12 cellular contexts compared by ENCODE assay signal in genomic region chrX:131854586-131854985, GRCh38.
A peak's percentile ranks its signal among the peaks of the same experiment; 100 is the strongest.
DNase-seq lines count a peak whose midpoint lies in the region; ATAC-seq, FAIRE-seq and TF ChIP-seq lines count a peak whose summit lies in the region.
"Had no signal": no experiment of that assay in that cellular context is flagged by ENCODE, and none has a peak within 500 bp of the region (broad histone marks: within the 10 kb centered on the region; RNA-seq: fewer than 3 reads in every experiment).

No MANE protein-coding gene starts in this region.

- no peaks in the 10 kb centered on the region for H3K79me2 ChIP-seq in PC-9 (ENCODE audit: low read depth)

- TF ChIP-seq CTCF in PC-9 (conservative IDR thresholded peaks at IDR 0.05) (peak; percentile 76), fibroblast of mammary gland (conservative IDR thresholded peaks at IDR 0.05; ENCODE audit: control insufficient read depth, insufficient read depth, low read depth, low read length) (no peak), testis (IDR thresholded peaks at IDR 0.05) (no peak)

- H3K9me2 ChIP-seq in PC-9 (ENCODE audit: insufficient read depth), result no peaks in the 10 kb centered on the region

- H3K9me3 ChIP-seq in PC-9 (ENCODE audit: insufficient read depth, low read depth) (no peaks in the 10 kb centered on the region), testis (no peaks in the 10 kb centered on the region)
- H3K9me3 ChIP-seq: uterus had no signal

- H3K4me3 ChIP-seq in PC-9 (no peak overlapping the region), fibroblast of mammary gland (ENCODE audit: control insufficient read depth, low read depth, low read length) (no peak overlapping the region), testis (no peak overlapping the region)
- H3K4me3 ChIP-seq: uterus had no signal

- H3K9me3 Mint-ChIP-seq in activated naive CD4-positive, alpha-beta T cell treated with anti-CD3 and anti-CD28 coated beads, Interleukin-2, amount 50 U/mL, for 24 hours, result no peaks in the 10 kb centered on the region
- no peaks in the 10 kb centered on the region for H3K9me3 Mint-ChIP-seq in activated naive CD4-positive, alpha-beta T cell treated with anti-CD3 and anti-CD28 coated beads for 36 hours
- H3K9me3 Mint-ChIP-seq in activated CD4-positive, alpha-beta T cell treated with anti-CD3 and anti-CD28 coated beads, Interleukin-2, amount 10 ng/mL, durations not matched to agents 24 days and 14 days, result no peaks in the 10 kb centered on the region

- H2AFZ ChIP-seq in PC-9, result no peak overlapping the region

- no peak for TF ChIP-seq POLR2A in testis (IDR thresholded peaks at IDR 0.05)
- no peak for TF ChIP-seq POLR2A in GM12891 (IDR thresholded peaks at IDR 0.05; ENCODE audit: low read depth, low read length)

- H3K27ac Mint-ChIP-seq in activated naive CD4-positive, alpha-beta T cell treated with anti-CD3 and anti-CD28 coated beads, Interleukin-2, amount 50 U/mL, for 24 hours, result peak overlapping the region; percentile 74
- H3K27ac Mint-ChIP-seq in activated naive CD4-positive, alpha-beta T cell treated with anti-CD3 and anti-CD28 coated beads for 36 hours, result no peak overlapping the region
- H3K27ac Mint-ChIP-seq in activated CD4-positive, alpha-beta T cell treated with anti-CD3 and anti-CD28 coated beads, Interleukin-2, amount 10 ng/mL, durations not matched to agents 24 days and 14 days, result no peak overlapping the region

- no peaks in the 10 kb centered on the region for H3K36me3 Mint-ChIP-seq in activated naive CD4-positive, alpha-beta T cell treated with anti-CD3 and anti-CD28 coated beads, Interleukin-2, amount 50 U/mL, for 24 hours
- no peaks in the 10 kb centered on the region for H3K36me3 Mint-ChIP-seq in activated naive CD4-positive, alpha-beta T cell treated with anti-CD3 and anti-CD28 coated beads for 36 hours (ENCODE audit: low read depth)
- no peaks in the 10 kb centered on the region for H3K36me3 Mint-ChIP-seq in activated CD4-positive, alpha-beta T cell treated with anti-CD3 and anti-CD28 coated beads, Interleukin-2, amount 10 ng/mL, durations not matched to agents 24 days and 14 days (ENCODE audit: low read depth)

- H3K4me3 Mint-ChIP-seq in activated naive CD4-positive, alpha-beta T cell treated with anti-CD3 and anti-CD28 coated beads, Interleukin-2, amount 50 U/mL, for 24 hours, result no peak overlapping the region
- no peak overlapping the region for H3K4me3 Mint-ChIP-seq in activated naive CD4-positive, alpha-beta T cell treated with anti-CD3 and anti-CD28 coated beads for 36 hours
- no peak overlapping the region for H3K4me3 Mint-ChIP-seq in activated CD4-positive, alpha-beta T cell treated with anti-CD3 and anti-CD28 coated beads, Interleukin-2, amount 10 ng/mL, durations not matched to agents 24 days and 14 days

- POLR2A ChIA-PET in PC-9 (lab: Charles Lee; ENCODE audit: unreplicated experiment), result interaction anchor here (0.7 kb wide), 1 partner anchor 32 kb away, joined by 8 read pairs; no protein-coding TSS in a partner anchor

- H3K4me1 Mint-ChIP-seq in activated naive CD4-positive, alpha-beta T cell treated with anti-CD3 and anti-CD28 coated beads, Interleukin-2, amount 50 U/mL, for 24 hours, result no peaks in the 10 kb centered on the region
- H3K4me1 Mint-ChIP-seq in activated naive CD4-positive, alpha-beta T cell treated with anti-CD3 and anti-CD28 coated beads for 36 hours (ENCODE audit: low read depth), result no peaks in the 10 kb centered on the region
- H3K4me1 Mint-ChIP-seq in activated CD4-positive, alpha-beta T cell treated with anti-CD3 and anti-CD28 coated beads, Interleukin-2, amount 10 ng/mL, durations not matched to agents 24 days and 14 days, result no peaks in the 10 kb centered on the region

- no peaks in the 10 kb centered on the region for H4K20me1 ChIP-seq in PC-9 (ENCODE audit: insufficient read depth)

- no peak for ATAC-seq in HG03139 (IDR thresholded peaks at IDR 0.05; ENCODE audit: unreplicated experiment)

- H3K4me2 ChIP-seq in PC-9, result no peak overlapping the region

- H3K27me3 ChIP-seq in PC-9 (ENCODE audit: insufficient read depth, low read depth), result no peaks in the 10 kb centered on the region
- H3K27me3 ChIP-seq in testis, result no peaks in the 10 kb centered on the region

- no peak overlapping the region for H3K27ac ChIP-seq in PC-9
- no peak overlapping the region for H3K27ac ChIP-seq in testis
- H3K27ac ChIP-seq: uterus had no signal

- H3K4me1 ChIP-seq in PC-9 (replicated peaks; ENCODE audit: insufficient read depth) (no peaks in the 10 kb centered on the region), testis (no peaks in the 10 kb centered on the region)
- H3K4me1 ChIP-seq: uterus had no signal

- H3K36me3 ChIP-seq in PC-9 (ENCODE audit: low read depth) (no peaks in the 10 kb centered on the region), testis (ENCODE audit: low read depth, missing control alignments) (no peaks in the 10 kb centered on the region)
- H3K36me3 ChIP-seq: uterus had no signal

- CTCF ChIA-PET in activated naive CD4-positive, alpha-beta T cell treated with anti-CD3 and anti-CD28 coated beads for 36 hours (lab: Charles Lee), result interaction anchor here (0.6 to 1.7 kb wide), 11 partner anchors 11 to 1588 kb away, joined by 3 to 7 read pairs (median 4); no protein-coding TSS in a partner anchor
- CTCF ChIA-PET in PC-9 (lab: Charles Lee), result interaction anchor here (0.6 to 1.4 kb wide), 7 partner anchors 214 to 761 kb away, joined by 3 to 9 read pairs (median 5); partner anchors contain the start of gene RAP2C

- H3K27me3 Mint-ChIP-seq in activated naive CD4-positive, alpha-beta T cell treated with anti-CD3 and anti-CD28 coated beads, Interleukin-2, amount 50 U/mL, for 24 hours, result no peaks in the 10 kb centered on the region
- no peaks in the 10 kb centered on the region for H3K27me3 Mint-ChIP-seq in activated naive CD4-positive, alpha-beta T cell treated with anti-CD3 and anti-CD28 coated beads for 36 hours (ENCODE audit: low read depth)
- no peaks in the 10 kb centered on the region for H3K27me3 Mint-ChIP-seq in activated CD4-positive, alpha-beta T cell treated with anti-CD3 and anti-CD28 coated beads, Interleukin-2, amount 10 ng/mL, durations not matched to agents 24 days and 14 days

- DNase-seq in activated naive CD4-positive, alpha-beta T cell treated with anti-CD3 and anti-CD28 coated beads for 36 hours, result no peak
- DNase-seq in PC-9 (no peak), fibroblast of mammary gland (ENCODE audit: low read depth) (peak; percentile 5), testis (no peak), GM12891 (ENCODE audit: insufficient read length, low spot score) (no peak)
- DNase-seq in activated CD4-positive, alpha-beta T cell treated with anti-CD3 and anti-CD28 coated beads, Interleukin-2, amount 10 ng/mL, durations not matched to agents 24 days and 14 days, result no peak
- DNase-seq: occipital lobe, T1000, uterus had no signal

- H3F3A ChIP-seq in PC-9 (ENCODE audit: insufficient read depth, low read depth), result no peaks in the 10 kb centered on the region

- BruUV-seq in PC-9 (replicated peaks; lab: Mats Ljungman, UMichigan), result no TSS peak

- FAIRE-seq in GM12891 (lab: Jason Lieb, UNC), result no peak
- FAIRE-seq: H54 had no signal

- intact Hi-C loops in activated naive CD4-positive, alpha-beta T cell treated with anti-CD3 and anti-CD28 coated beads for 36 hours (cut with micrococcal nuclease), result loop anchor here (1.0 kb wide), 1 partner anchor 365 kb away; the partner anchor contains the start of gene RAP2C
- intact Hi-C loops in PC-9 (cut with micrococcal nuclease; ENCODE audit: unreplicated experiment) (loop anchor here (1.0 kb wide), 3 partner anchors 168 to 365 kb away; partner anchors contain the start of gene RAP2C), testis (cut with DNase I; ENCODE audit: low total_unique reads) (no loop called here)
- intact Hi-C loops in activated CD4-positive, alpha-beta T cell treated with anti-CD3 and anti-CD28 coated beads, Interleukin-2, amount 10 ng/mL, durations not matched to agents 24 days and 14 days (cut with micrococcal nuclease), result loop anchor here (10.0 kb wide), 1 partner anchor 220 kb away; no protein-coding TSS in a partner anchor

TF ChIP-seq in GM12891, 5 proteins besides CTCF, POLR2A, EP300 and RAD21:
- TF ChIP-seq POLR2AphosphoS5 (IDR thresholded peaks at IDR 0.05; ENCODE audit: low read depth, low read length) (no peak), TAF1 (IDR thresholded peaks at IDR 0.05; ENCODE audit: low read depth, low read length) (no peak), POU2F2 (IDR thresholded peaks at IDR 0.05; ENCODE audit: low read depth, low read length) (no peak), PAX5 (IDR thresholded peaks at IDR 0.05; ENCODE audit: insufficient read depth, low read length, severe bottlenecking) (no peak), SPI1 (IDR thresholded peaks at IDR 0.05; ENCODE audit: low read depth, low read length) (no peak)
